34 cellular contexts compared by ENCODE assay signal in the genomic region with DNA sequence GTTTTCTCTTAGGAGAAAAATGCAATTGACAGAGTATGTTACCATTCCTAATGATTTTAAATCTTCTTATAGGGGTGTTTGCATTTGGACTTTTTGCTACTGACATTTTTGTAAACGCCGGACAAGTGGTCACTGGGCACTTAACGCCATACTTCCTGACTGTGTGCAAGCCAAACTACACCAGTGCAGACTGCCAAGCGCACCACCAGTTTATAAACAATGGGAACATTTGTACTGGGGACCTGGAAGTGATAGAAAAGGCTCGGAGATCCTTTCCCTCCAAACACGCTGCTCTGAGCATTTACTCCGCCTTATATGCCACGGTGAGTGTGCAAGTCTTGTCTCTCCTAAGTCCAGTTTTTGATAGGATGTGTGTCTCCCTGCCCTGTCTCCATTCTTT.
"Had no signal": no experiment of that assay in that cellular context is flagged by ENCODE, and none has a peak within 500 bp of the region (broad histone marks: within the 10 kb centered on the region; RNA-seq: fewer than 3 reads in every experiment).

No MANE protein-coding gene starts in this region.

- H3K27ac Mint-ChIP-seq: activated B cell treated with CpG ODN at 0.5 μM for 24 hours; activated CD4-positive, alpha-beta memory T cell treated with anti-CD3 and anti-CD28 coated beads for 36 hours; activated CD4-positive, alpha-beta T cell treated with anti-CD3 and anti-CD28 coated beads, Interleukin-2, amount 10 ng/mL, durations not matched to agents 24 days and 14 days; activated CD8-positive, alpha-beta T cell treated with anti-CD3 and anti-CD28 coated beads for 36 hours; activated naive CD4-positive, alpha-beta T cell treated with anti-CD3 and anti-CD28 coated beads, Interleukin-2, amount 10 ng/mL, durations not matched to agents 7 days and 5 days; activated naive CD4-positive, alpha-beta T cell treated with anti-CD3 and anti-CD28 coated beads, Interleukin-2, amount 50 U/mL, for 72 hours; activated naive CD8-positive, alpha-beta T cell treated with anti-CD3 and anti-CD28 coated beads for 36 hours; activated T-cell treated with anti-CD3 and anti-CD28 coated beads, Interleukin-2, amount 50 U/mL, for 72 hours; activated T-helper 1 cell treated with anti-CD3 and anti-CD28 coated beads, Interleukin-12 subunit alpha, Interleukin-12 subunit beta, Interleukin-2, Interleukin-4 antibody, amounts not matched to agents 30 ng/mL and 10 ng/mL and 1 ng/mL, durations not matched to agents 14 hours and 24 hours and 36 hours; activated T-helper 17 cell treated with anti-CD3 and anti-CD28 coated beads, Interleukin-2, amount 50 U/mL, for 72 hours; T-helper 1 cell treated with Interleukin-12 subunit alpha and Interleukin-12 subunit beta and Interleukin-4 antibody, amounts not matched to agents 30 μg/mL and 1 μg/mL, for 36 hours; T-helper 2 cell treated with Interferon-gamma antibody and Interleukin-4, amounts not matched to agents 5 μg/mL and 100 μg/mL, for 36 hours had no signal

- H3K4me1 Mint-ChIP-seq: activated B cell treated with CpG ODN at 0.5 μM for 24 hours; activated CD4-positive, alpha-beta T cell treated with anti-CD3 and anti-CD28 coated beads, Interleukin-2, amount 10 ng/mL, durations not matched to agents 24 days and 14 days; activated naive CD4-positive, alpha-beta T cell treated with anti-CD3 and anti-CD28 coated beads, Interleukin-2, amount 10 ng/mL, durations not matched to agents 7 days and 5 days; activated naive CD8-positive, alpha-beta T cell treated with anti-CD3 and anti-CD28 coated beads for 36 hours; activated T-helper 17 cell treated with anti-CD3 and anti-CD28 coated beads, Interleukin-2, amount 50 U/mL, for 72 hours had no signal

- H3K27me3 Mint-ChIP-seq: activated CD4-positive, alpha-beta T cell treated with anti-CD3 and anti-CD28 coated beads, Interleukin-2, amount 10 ng/mL, durations not matched to agents 24 days and 14 days; activated naive CD4-positive, alpha-beta T cell treated with anti-CD3 and anti-CD28 coated beads, Interleukin-2, amount 10 ng/mL, durations not matched to agents 7 days and 5 days had no signal

- DNase-seq: activated B cell treated with CpG ODN at 0.5 μM for 24 hours; activated CD4-positive, alpha-beta memory T cell treated with anti-CD3 and anti-CD28 coated beads for 36 hours; activated CD4-positive, alpha-beta T cell treated with anti-CD3 and anti-CD28 coated beads for 4 hours; activated CD4-positive, alpha-beta T cell treated with anti-CD3 and anti-CD28 coated beads, Interleukin-2, amount 10 ng/mL, durations not matched to agents 24 days and 14 days; activated CD4-positive, alpha-beta T cell treated with anti-CD3 and anti-CD28 coated beads, Interleukin-2, amount 50 U/mL, for 1 hour; activated CD4-positive, alpha-beta T cell treated with anti-CD3 and anti-CD28 coated beads, Interleukin-2, amount 50 U/mL, for 4 hours; activated CD4-positive, CD25-positive, alpha-beta regulatory T cell treated with anti-CD3 and anti-CD28 coated beads, Interleukin-2, amount 50 U/mL, for 72 hours; activated CD8-positive, alpha-beta memory T cell treated with anti-CD3 and anti-CD28 coated beads, Interleukin-2, amount 50 U/mL, for 4 hours; activated CD8-positive, alpha-beta T cell treated with anti-CD3 and anti-CD28 coated beads for 36 hours; activated effector memory CD4-positive, alpha-beta T cell treated with anti-CD3 and anti-CD28 coated beads, Interleukin-2, amount 50 U/mL, for 16 hours; activated gamma-delta T cell treated with Interleukin-2 at 50 U/mL for 16 hours; activated naive CD4-positive, alpha-beta T cell; activated naive CD4-positive, alpha-beta T cell treated with anti-CD3 and anti-CD28 coated beads, Interleukin-2, amount 10 ng/mL, durations not matched to agents 7 days and 5 days; activated naive CD8-positive, alpha-beta T cell treated with anti-CD3 and anti-CD28 coated beads for 36 hours; activated T-cell treated with anti-CD3 and anti-CD28 coated beads for 4 hours; activated T-cell treated with anti-CD3 and anti-CD28 coated beads, Interleukin-2, amount 50 U/mL, for 1 hour; activated T-cell treated with anti-CD3 and anti-CD28 coated beads, Interleukin-2, amount 50 U/mL, for 4 hours; activated T-cell treated with anti-CD3 and anti-CD28 coated beads, Interleukin-2, amount 50 U/mL, for 72 hours; adrenal gland; amniotic stem cell; aorta; body of pancreas; brain microvascular endothelial cell; central memory CD4-positive, alpha-beta T cell; T-helper 1 cell; T-helper 2 cell; T-helper 9 cell had no signal

- H3K4me3 Mint-ChIP-seq: activated B cell treated with CpG ODN at 0.5 μM for 24 hours; activated CD4-positive, alpha-beta memory T cell treated with anti-CD3 and anti-CD28 coated beads for 36 hours; activated CD4-positive, alpha-beta T cell treated with anti-CD3 and anti-CD28 coated beads, Interleukin-2, amount 10 ng/mL, durations not matched to agents 24 days and 14 days; activated CD8-positive, alpha-beta T cell treated with anti-CD3 and anti-CD28 coated beads for 36 hours; activated naive CD4-positive, alpha-beta T cell treated with anti-CD3 and anti-CD28 coated beads, Interleukin-2, amount 10 ng/mL, durations not matched to agents 7 days and 5 days; activated naive CD8-positive, alpha-beta T cell treated with anti-CD3 and anti-CD28 coated beads for 36 hours; activated T-cell treated with anti-CD3 and anti-CD28 coated beads, Interleukin-2, amount 50 U/mL, for 4 hours; activated T-cell treated with anti-CD3 and anti-CD28 coated beads, Interleukin-2, amount 50 U/mL, for 72 hours; activated T-helper 1 cell treated with anti-CD3 and anti-CD28 coated beads, Interleukin-12 subunit alpha, Interleukin-12 subunit beta, Interleukin-2, Interleukin-4 antibody, amounts not matched to agents 30 ng/mL and 10 ng/mL and 1 ng/mL, durations not matched to agents 14 hours and 24 hours and 36 hours; activated T-helper 17 cell treated with anti-CD3 and anti-CD28 coated beads, Interleukin-2, amount 50 U/mL, for 72 hours; T-helper 1 cell treated with Interleukin-12 subunit alpha and Interleukin-12 subunit beta and Interleukin-4 antibody, amounts not matched to agents 30 μg/mL and 1 μg/mL, for 36 hours; T-helper 2 cell treated with Interferon-gamma antibody and Interleukin-4, amounts not matched to agents 5 μg/mL and 100 μg/mL, for 36 hours had no signal

- H3K9me3 ChIP-seq: adrenal gland, body of pancreas, breast epithelium had no signal

- H3K9me3 Mint-ChIP-seq: activated B cell treated with CpG ODN at 0.5 μM for 24 hours; activated CD4-positive, alpha-beta memory T cell treated with anti-CD3 and anti-CD28 coated beads for 36 hours; activated CD4-positive, alpha-beta T cell treated with anti-CD3 and anti-CD28 coated beads, Interleukin-2, amount 10 ng/mL, durations not matched to agents 24 days and 14 days; activated CD8-positive, alpha-beta T cell treated with anti-CD3 and anti-CD28 coated beads for 36 hours; activated naive CD4-positive, alpha-beta T cell treated with anti-CD3 and anti-CD28 coated beads, Interleukin-2, amount 10 ng/mL, durations not matched to agents 7 days and 5 days; activated naive CD4-positive, alpha-beta T cell treated with anti-CD3 and anti-CD28 coated beads, Interleukin-2, amount 50 U/mL, for 72 hours; activated naive CD8-positive, alpha-beta T cell treated with anti-CD3 and anti-CD28 coated beads for 36 hours; activated T-cell treated with anti-CD3 and anti-CD28 coated beads, Interleukin-2, amount 50 U/mL, for 4 hours; activated T-cell treated with anti-CD3 and anti-CD28 coated beads, Interleukin-2, amount 50 U/mL, for 72 hours; activated T-helper 1 cell treated with anti-CD3 and anti-CD28 coated beads, Interleukin-12 subunit alpha, Interleukin-12 subunit beta, Interleukin-2, Interleukin-4 antibody, amounts not matched to agents 30 ng/mL and 10 ng/mL and 1 ng/mL, durations not matched to agents 14 hours and 24 hours and 36 hours; activated T-helper 17 cell treated with anti-CD3 and anti-CD28 coated beads, Interleukin-2, amount 50 U/mL, for 72 hours; T-helper 1 cell treated with Interleukin-12 subunit alpha and Interleukin-12 subunit beta and Interleukin-4 antibody, amounts not matched to agents 30 μg/mL and 1 μg/mL, for 36 hours; T-helper 2 cell treated with Interferon-gamma antibody and Interleukin-4, amounts not matched to agents 5 μg/mL and 100 μg/mL, for 36 hours had no signal

- H3K27ac ChIP-seq: adrenal gland, body of pancreas, brain microvascular endothelial cell, breast epithelium, VCaP had no signal

- H3K4me1 ChIP-seq: adrenal gland, body of pancreas, breast epithelium had no signal

- H3K36me3 Mint-ChIP-seq: activated CD4-positive, alpha-beta memory T cell treated with anti-CD3 and anti-CD28 coated beads for 36 hours; activated naive CD4-positive, alpha-beta T cell treated with anti-CD3 and anti-CD28 coated beads, Interleukin-2, amount 10 ng/mL, durations not matched to agents 7 days and 5 days; activated naive CD4-positive, alpha-beta T cell treated with anti-CD3 and anti-CD28 coated beads, Interleukin-2, amount 50 U/mL, for 72 hours; activated naive CD8-positive, alpha-beta T cell treated with anti-CD3 and anti-CD28 coated beads for 36 hours had no signal

- H3K36me3 ChIP-seq: adrenal gland, brain microvascular endothelial cell, breast epithelium had no signal

- H3K4me3 ChIP-seq: adrenal gland, body of pancreas, breast epithelium had no signal

- H3K27me3 ChIP-seq: adrenal gland, body of pancreas, brain microvascular endothelial cell, breast epithelium had no signal
